Comparison of ENCODE assay signal across 20 cellular contexts in the genomic region with DNA sequence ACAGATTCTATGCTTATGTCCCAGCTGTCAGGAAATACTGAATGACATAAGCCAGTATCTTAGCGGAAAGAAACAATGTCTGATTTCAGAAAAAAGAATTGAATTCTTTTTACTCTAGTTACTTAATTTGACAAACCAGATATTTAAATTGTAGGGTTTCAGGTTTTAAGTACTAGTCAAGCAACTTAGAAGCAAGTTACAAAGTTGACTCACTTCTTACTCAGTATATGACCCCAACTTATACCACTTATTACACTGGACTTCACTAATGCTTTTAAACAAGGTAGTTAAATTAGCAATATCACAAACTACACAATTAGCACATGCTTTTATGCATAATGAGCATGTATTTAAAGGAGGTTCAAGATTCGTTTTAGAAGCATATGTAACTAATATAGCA.
"Had no signal": no experiment of that assay in that cellular context is flagged by ENCODE, and none has a peak within 500 bp of the region (broad histone marks: within the 10 kb centered on the region; RNA-seq: fewer than 3 reads in every experiment).

No MANE protein-coding gene starts in this region.

- H3K27me3 ChIP-seq: adrenal gland, gastrocnemius medialis, heart right ventricle, thyroid gland, uterus had no signal

- FAIRE-seq: endothelial cell of umbilical vein had no signal

- H3K36me3 ChIP-seq: uterus had no signal

- ATAC-seq: activated T-cell treated with anti-CD3 and anti-CD28 coated beads, Interleukin-2, amount 50 U/mL, for 4 hours; gastrocnemius medialis; heart right ventricle; left lobe of liver; naive thymus-derived CD8-positive, alpha-beta T cell; stimulated activated naive B cell treated with anti-CD40 and anti-IgM and Interleukin-4, amounts not matched to agents 10 μg/mL and 1 μg/mL and 100 μg/mL, for 72 hours had no signal

- H3K4me3 Mint-ChIP-seq: activated CD4-positive, alpha-beta memory T cell treated with anti-CD3 and anti-CD28 coated beads, Interleukin-2, amount 10 ng/mL, durations not matched to agents 7 days and 5 days; activated naive CD4-positive, alpha-beta T cell treated with anti-CD3 and anti-CD28 coated beads, Interleukin-2, amount 50 U/mL, for 24 hours; activated T-cell treated with anti-CD3 and anti-CD28 coated beads, Interleukin-2, amount 50 U/mL, for 4 hours; naive thymus-derived CD8-positive, alpha-beta T cell; stimulated activated naive B cell treated with anti-CD40 and anti-IgM and Interleukin-4, amounts not matched to agents 10 μg/mL and 1 μg/mL and 100 μg/mL, for 72 hours had no signal

- H3K4me3 ChIP-seq: adrenal gland, gastrocnemius medialis, heart right ventricle, thyroid gland, uterus had no signal

- DNase-seq: activated CD4-positive, alpha-beta memory T cell treated with anti-CD3 and anti-CD28 coated beads, Interleukin-2, amount 10 ng/mL, durations not matched to agents 7 days and 5 days; activated CD4-positive, alpha-beta T cell treated with anti-CD3 and anti-CD28 coated beads for 1 hour; activated effector memory CD4-positive, alpha-beta T cell treated with anti-CD3 and anti-CD28 coated beads, Interleukin-2, amount 50 U/mL, for 16 hours; activated T-cell treated with anti-CD3 and anti-CD28 coated beads, Interleukin-2, amount 50 U/mL, for 4 hours; adrenal gland; effector CD4-positive, alpha-beta T cell; gastrocnemius medialis; heart right ventricle; mesenchymal stem cell; naive thymus-derived CD8-positive, alpha-beta T cell; stimulated activated CD4-positive, alpha-beta T cell treated with anti-CD3 and anti-CD28 coated beads, Interleukin-2, amount 100 ng/mL, for 48 hours; stimulated activated naive B cell treated with anti-CD40 and anti-IgM and Interleukin-4, amounts not matched to agents 10 μg/mL and 1 μg/mL and 100 μg/mL, for 72 hours; T-helper 1 cell; T1000; thyroid gland; uterus had no signal

- H3K27ac ChIP-seq: adrenal gland, gastrocnemius medialis, heart right ventricle, thyroid gland, uterus, VCaP had no signal

- H3K9me3 Mint-ChIP-seq: activated CD4-positive, alpha-beta memory T cell treated with anti-CD3 and anti-CD28 coated beads, Interleukin-2, amount 10 ng/mL, durations not matched to agents 7 days and 5 days; activated naive CD4-positive, alpha-beta T cell treated with anti-CD3 and anti-CD28 coated beads, Interleukin-2, amount 50 U/mL, for 24 hours; activated T-cell treated with anti-CD3 and anti-CD28 coated beads, Interleukin-2, amount 50 U/mL, for 4 hours; naive thymus-derived CD8-positive, alpha-beta T cell; stimulated activated naive B cell treated with anti-CD40 and anti-IgM and Interleukin-4, amounts not matched to agents 10 μg/mL and 1 μg/mL and 100 μg/mL, for 72 hours had no signal

- H3K4me1 ChIP-seq: uterus had no signal

- H3K27ac Mint-ChIP-seq: activated CD4-positive, alpha-beta memory T cell treated with anti-CD3 and anti-CD28 coated beads, Interleukin-2, amount 10 ng/mL, durations not matched to agents 7 days and 5 days; activated naive CD4-positive, alpha-beta T cell treated with anti-CD3 and anti-CD28 coated beads, Interleukin-2, amount 50 U/mL, for 24 hours; naive thymus-derived CD8-positive, alpha-beta T cell had no signal

- H3K9me3 ChIP-seq: gastrocnemius medialis, heart right ventricle, thyroid gland, uterus had no signal

- H3K27me3 Mint-ChIP-seq: activated CD4-positive, alpha-beta memory T cell treated with anti-CD3 and anti-CD28 coated beads, Interleukin-2, amount 10 ng/mL, durations not matched to agents 7 days and 5 days; activated naive CD4-positive, alpha-beta T cell treated with anti-CD3 and anti-CD28 coated beads, Interleukin-2, amount 50 U/mL, for 24 hours; naive thymus-derived CD8-positive, alpha-beta T cell; stimulated activated naive B cell treated with anti-CD40 and anti-IgM and Interleukin-4, amounts not matched to agents 10 μg/mL and 1 μg/mL and 100 μg/mL, for 72 hours had no signal
